ENCODE assay signal across 8 cellular contexts in genomic region chr2:16281451-16282330, GRCh38.
DNase-seq lines count a peak whose midpoint lies in the region; ATAC-seq, FAIRE-seq and TF ChIP-seq lines count a peak whose summit lies in the region.

No MANE protein-coding gene starts in this region.

- no peak overlapping the region for H2AFZ ChIP-seq in keratinocyte (ENCODE audit: control insufficient read depth, low read length)

- H3K27ac ChIP-seq in VCaP (no peak overlapping the region), keratinocyte (ENCODE audit: control insufficient read depth, insufficient read depth, low read length) (no peak overlapping the region), ascending aorta (no peak overlapping the region)

- H3K36me3 ChIP-seq in BE2C (no peaks in the 10 kb centered on the region), keratinocyte (ENCODE audit: control insufficient read depth in 2 of 2, extremely low read depth in 1 of 2, insufficient read depth in 2 of 2, low read length in 2 of 2) (no peaks in the 10 kb centered on the region), ascending aorta (no peaks in the 10 kb centered on the region)

- H3K4me3 ChIP-seq in BE2C (ENCODE audit: low read depth, low read length), result no peak overlapping the region
- no peak overlapping the region for H3K4me3 ChIP-seq in keratinocyte (ENCODE audit: control insufficient read depth in 2 of 3, extremely low read depth in 1 of 3, insufficient read depth in 2 of 3, low read depth in 1 of 3, low read length in 3 of 3)
- no peak overlapping the region for H3K4me3 ChIP-seq in ascending aorta

- no peak for FAIRE-seq in keratinocyte (lab: Jason Lieb, UNC)

- no peak overlapping the region for H3K9ac ChIP-seq in keratinocyte (ENCODE audit: control insufficient read depth, extremely low read depth, insufficient read depth, low read length)

- dilution Hi-C loops in keratinocyte (cut with MboI; ENCODE audit: extremely low pct_ligation_motif_present, low sequenced_read_pairs), result no loop called here

- peak; percentile 81 for ATAC-seq in GM18511 (IDR thresholded peaks at IDR 0.05; ENCODE audit: unreplicated experiment)
- no peak for ATAC-seq in HG03108 (IDR thresholded peaks at IDR 0.05; ENCODE audit: unreplicated experiment)
- no peak for ATAC-seq in HG03025 (IDR thresholded peaks at IDR 0.05; ENCODE audit: low FRiP score, unreplicated experiment)

- H3K79me2 ChIP-seq in keratinocyte (ENCODE audit: control insufficient read depth, insufficient read depth, low read length), result no peaks in the 10 kb centered on the region

- H3K27me3 ChIP-seq in BE2C (no peaks in the 10 kb centered on the region), keratinocyte (ENCODE audit: control insufficient read depth, extremely low read depth, insufficient read depth, low read length) (no peaks in the 10 kb centered on the region), ascending aorta (no peaks in the 10 kb centered on the region)

- peaks cover 2% of the 10 kb centered on the region; the same call in 1 of the 2 replicates for H3K9me3 ChIP-seq in BE2C
- H3K9me3 ChIP-seq in keratinocyte (ENCODE audit: control insufficient read depth, low read depth, low read length), result no peaks in the 10 kb centered on the region
- H3K9me3 ChIP-seq in ascending aorta, result no peaks in the 10 kb centered on the region

- TF ChIP-seq CTCF in BE2C (IDR thresholded peaks at IDR 0.05; ENCODE audit: low read depth, low read length) (no peak), VCaP (conservative IDR thresholded peaks at IDR 0.05) (peak; percentile 77), keratinocyte (optimal IDR thresholded peaks at IDR 0.05 in 1 of 3, IDR thresholded peaks at IDR 0.05 in 1 of 3, conservative IDR thresholded peaks at IDR 0.05 in 1 of 3; ENCODE audit: extremely low read depth in 1 of 3, insufficient read depth in 2 of 3, low read length in 3 of 3) (peak; percentile 17 to 62 (median 31)), ascending aorta (IDR thresholded peaks at IDR 0.05) (peak in 1 of 3 experiments; percentile 22)

- H4K20me1 ChIP-seq in keratinocyte (ENCODE audit: control insufficient read depth, extremely low read depth, insufficient read depth, low read length), result no peaks in the 10 kb centered on the region

- no peak overlapping the region for H3K4me2 ChIP-seq in keratinocyte (ENCODE audit: control insufficient read depth, extremely low read depth, insufficient read depth, low read depth, low read length)

- H3K9me1 ChIP-seq in keratinocyte (ENCODE audit: control insufficient read depth, extremely low read depth, insufficient read depth, low read length), result no peaks in the 10 kb centered on the region

- intact Hi-C loops in ascending aorta (cut with DNase I), result loop anchor here (5.0 kb wide), 1 partner anchor 644 kb away; no protein-coding TSS in a partner anchor

- DNase-seq in BE2C (peak; percentile 100), Kasumi-1 (lab: John Stamatoyannopoulos, UW) (peak; percentile 72 to 79), keratinocyte (ENCODE audit: low read depth, low spot score) (no peak), ascending aorta (ENCODE audit: low spot score in 2 of 2) (no peak)

- peaks cover 28% of the 10 kb centered on the region for H3K4me1 ChIP-seq in BE2C
- H3K4me1 ChIP-seq in keratinocyte (ENCODE audit: control insufficient read depth, extremely low read depth, insufficient read depth, low read length), result no peaks in the 10 kb centered on the region
- H3K4me1 ChIP-seq in ascending aorta, result no peaks in the 10 kb centered on the region

Comparison
In these comparisons a context has a peak if more than half of its experiments do, and no peak if none do; other contexts are left out.
1. DNase-seq: peak in BE2C (single experiment) and Kasumi-1 (2 of 2); none in keratinocyte (single experiment) and ascending aorta (0 of 2).